Comparison of ENCODE assay signal across 27 cellular contexts in genomic region chr12:5619628-5620027, GRCh38.
"Had no signal": no experiment of that assay in that cellular context is flagged by ENCODE, and none has a peak within 500 bp of the region (broad histone marks: within the 10 kb centered on the region; RNA-seq: fewer than 3 reads in every experiment).

No MANE protein-coding gene starts in this region.

- H3K9me3 ChIP-seq: adrenal gland, ascending aorta, breast epithelium, esophagus squamous epithelium had no signal

- H3K4me3 ChIP-seq: adrenal gland, ascending aorta, breast epithelium, esophagus squamous epithelium had no signal

- H3K27ac ChIP-seq: adrenal gland, ascending aorta, breast epithelium, epithelial cell of prostate, WERI-Rb-1 had no signal

- DNase-seq: activated B cell treated with CpG ODN at 0.5 μM for 24 hours; activated CD4-positive, alpha-beta memory T cell treated with anti-CD3 and anti-CD28 coated beads for 36 hours; activated CD4-positive, alpha-beta T cell treated with anti-CD3 and anti-CD28 coated beads for 48 hours; activated CD8-positive, alpha-beta memory T cell treated with anti-CD3 and anti-CD28 coated beads, Interleukin-2, amount 10 ng/mL, durations not matched to agents 7 days and 5 days; activated CD8-positive, alpha-beta memory T cell treated with anti-CD3 and anti-CD28 coated beads, Interleukin-2, amount 50 U/mL, for 4 hours; activated CD8-positive, alpha-beta T cell treated with anti-CD3 and anti-CD28 coated beads, Interleukin-2, amount 10 ng/mL, durations not matched to agents 7 days and 5 days; activated effector memory CD4-positive, alpha-beta T cell treated with anti-CD3 and anti-CD28 coated beads, Interleukin-2, amount 50 U/mL, for 16 hours; activated naive CD4-positive, alpha-beta T cell treated with anti-CD3 and anti-CD28 coated beads for 36 hours; activated naive CD8-positive, alpha-beta T cell treated with anti-CD3 and anti-CD28 coated beads for 36 hours; activated naive CD8-positive, alpha-beta T cell treated with anti-CD3 and anti-CD28 coated beads, Interleukin-2, amount 50 U/mL, for 24 hours; activated T-cell treated with anti-CD3 and anti-CD28 coated beads, Interleukin-2, amount 50 U/mL, for 1 hour; activated T-cell treated with anti-CD3 and anti-CD28 coated beads, Interleukin-2, amount 50 U/mL, for 48 hours; adrenal gland; amygdala; caudate nucleus; cortex of kidney; effector CD8-positive, alpha-beta T cell; esophagus squamous epithelium; foreskin melanocyte; T-helper 1 cell; T-helper 17 cell; T1000; WERI-Rb-1 had no signal

- ATAC-seq: activated CD4-positive, CD25-positive, alpha-beta regulatory T cell treated with anti-CD3 and anti-CD28 coated beads, Interleukin-2, amount 50 U/mL, for 24 hours; activated CD8-positive, alpha-beta memory T cell treated with anti-CD3 and anti-CD28 coated beads, Interleukin-2, amount 10 ng/mL, durations not matched to agents 7 days and 5 days; activated CD8-positive, alpha-beta T cell treated with anti-CD3 and anti-CD28 coated beads, Interleukin-2, amount 10 ng/mL, durations not matched to agents 7 days and 5 days; activated naive CD8-positive, alpha-beta T cell treated with anti-CD3 and anti-CD28 coated beads, Interleukin-2, amount 50 U/mL, for 24 hours; T-helper 17 cell had no signal

- H3K27me3 ChIP-seq: adrenal gland, ascending aorta, breast epithelium had no signal

- H3K4me1 ChIP-seq: adrenal gland, breast epithelium had no signal

- H3K36me3 ChIP-seq: adrenal gland, ascending aorta, breast epithelium, esophagus squamous epithelium had no signal
